1 cellular context compared by ENCODE assay signal in the genomic region with DNA sequence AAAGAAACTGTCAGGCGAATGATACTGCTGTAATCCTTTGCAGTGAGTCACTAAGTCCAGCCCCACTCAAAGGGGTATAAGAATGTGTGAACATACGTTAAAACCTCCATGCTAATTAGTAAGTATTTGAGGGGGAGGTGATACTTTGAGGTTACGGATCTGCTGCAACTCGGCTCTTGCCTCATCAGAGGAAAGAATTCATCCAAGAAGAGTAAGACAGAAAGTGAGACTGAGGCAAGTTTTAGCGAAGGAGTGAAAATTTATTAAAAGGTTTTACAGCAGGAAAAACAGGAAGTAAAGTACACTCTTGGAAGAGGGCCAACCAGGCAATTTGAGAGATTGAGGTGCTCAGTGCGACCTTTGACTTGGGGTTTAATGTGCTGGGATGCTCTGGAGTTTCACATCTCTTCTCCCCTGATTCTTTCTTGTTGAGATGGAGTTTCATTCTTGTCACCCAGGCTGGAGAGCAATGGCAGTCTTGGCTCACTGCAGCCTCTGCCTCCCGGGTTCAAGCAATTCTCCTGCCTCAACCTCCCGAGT.
A peak's percentile ranks its signal among the peaks of the same experiment; 100 is the strongest.
TF ChIP-seq lines count a peak whose summit lies in the region.

No MANE protein-coding gene starts in this region.

TF ChIP-seq in K562, 482 proteins besides CTCF, POLR2A, EP300 and RAD21:
- TF ChIP-seq NFIC (IDR thresholded peaks at IDR 0.05) (peak; percentile 73), FOSL1 (tag; conservative IDR thresholded peaks at IDR 0.05) (peak; percentile 44; the same call in 1 of the 2 replicates), SMARCE1 (IDR thresholded peaks at IDR 0.05) (0 out of 2 replicates have a peak, but pooled peaks have one; percentile 30), MIER1 (IDR thresholded peaks at IDR 0.05; ENCODE audit: low read depth) (no peak), CEBPG (CRISPR knock-in tag; IDR thresholded peaks at IDR 0.05) (no peak), CEBPG (tag; conservative IDR thresholded peaks at IDR 0.05 in 1 of 2, IDR thresholded peaks at IDR 0.05 in 1 of 2) (peak in 1 of 2 experiments; percentile 73; a peak in 1 of 4 replicates), POLR3G (IDR thresholded peaks at IDR 0.05; ENCODE audit: extremely low read depth, insufficient read length, insufficient replicate concordance) (no peak), CBFB (CRISPR knock-in tag; IDR thresholded peaks at IDR 0.05) (no peak), JUND (IDR thresholded peaks at IDR 0.05; ENCODE audit: borderline replicate concordance, low read depth, low read length) (peak; percentile 25; the same call in 1 of the 2 replicates), JUND (tag; IDR thresholded peaks at IDR 0.05; ENCODE audit: borderline replicate concordance, low read depth, low read length) (peak; percentile 38; the same call in 1 of the 3 replicates), GATAD2B (IDR thresholded peaks at IDR 0.05; ENCODE audit: borderline replicate concordance) (no peak), ARID1B (IDR thresholded peaks at IDR 0.05) (0 out of 2 replicates have a peak, but pooled peaks have one; percentile 21), NR4A1 (CRISPR knock-in tag; IDR thresholded peaks at IDR 0.05) (no peak), NR4A1 (tag; IDR thresholded peaks at IDR 0.05) (no peak), TEAD4 (IDR thresholded peaks at IDR 0.05; ENCODE audit: low read length) (peak; percentile 45; the same call in 1 of the 2 replicates), TEAD4 (CRISPR knock-in tag; IDR thresholded peaks at IDR 0.05; ENCODE audit: borderline replicate concordance) (no peak), RAD51 (IDR thresholded peaks at IDR 0.05; ENCODE audit: borderline replicate concordance, low read depth) (no peak), NR2C2 (CRISPR knock-in tag; IDR thresholded peaks at IDR 0.05) (no peak), NR2C2 (tag; IDR thresholded peaks at IDR 0.05) (0 out of 2 replicates have a peak, but pooled peaks have one; percentile 16), SP2 (IDR thresholded peaks at IDR 0.05; ENCODE audit: extremely low read depth, low read depth, low read length, poor library complexity, severe bottlenecking) (no peak)
- TF ChIP-seq, protein P1, sequence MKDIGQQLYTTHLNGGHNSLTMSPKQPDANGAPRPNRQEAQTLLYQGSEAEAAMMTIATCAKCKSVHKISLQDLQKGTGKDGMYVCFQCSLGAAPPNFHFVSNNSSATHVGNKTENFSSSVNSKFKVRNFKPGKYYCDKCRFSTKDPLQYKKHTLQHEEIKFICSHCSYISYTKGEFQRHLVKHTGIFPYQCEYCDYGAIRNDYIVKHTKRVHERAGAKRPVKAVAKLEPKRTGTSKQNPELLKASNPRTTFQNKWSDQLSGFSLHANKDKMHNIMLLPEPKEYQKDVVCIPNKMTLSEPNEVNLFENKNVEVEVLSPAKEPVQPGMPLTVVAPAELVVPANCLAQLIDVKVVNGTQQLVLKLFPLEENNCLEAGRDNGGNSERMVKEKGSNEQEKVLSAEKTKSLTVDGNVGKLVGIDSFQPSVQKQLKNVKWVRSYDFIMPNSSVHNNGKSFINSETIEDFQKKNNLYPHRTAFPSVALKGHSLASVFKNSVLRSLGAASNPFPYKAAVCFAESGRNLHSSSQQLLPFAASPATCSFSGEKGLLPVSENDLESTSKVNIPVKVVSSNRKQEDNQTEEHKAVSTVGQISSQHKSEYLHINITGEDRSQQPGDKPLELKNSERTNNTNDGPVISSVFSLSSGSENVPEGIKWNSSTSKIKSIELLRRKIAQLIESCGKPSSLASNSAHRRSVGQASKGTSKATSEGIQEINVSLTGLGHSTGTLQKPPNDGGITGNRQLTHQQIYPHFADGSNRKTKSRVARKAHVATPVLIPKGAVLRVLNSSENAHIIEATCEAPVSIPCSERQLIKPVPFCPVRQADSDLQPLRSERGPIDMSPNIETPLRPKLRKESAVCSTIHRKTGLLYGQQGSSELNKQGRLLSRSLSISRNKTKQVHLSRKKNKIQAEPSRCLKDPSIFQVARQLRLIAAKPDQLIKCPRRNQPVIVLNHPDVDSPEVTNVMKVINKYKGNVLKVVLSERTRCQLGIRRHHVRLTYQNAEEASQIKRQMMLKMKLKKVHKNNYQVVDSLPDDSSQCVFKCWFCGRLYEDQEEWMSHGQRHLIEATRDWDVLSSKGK (CRISPR knock-in tag; IDR thresholded peaks at IDR 0.05) = no peak
- TF ChIP-seq, protein P2, sequence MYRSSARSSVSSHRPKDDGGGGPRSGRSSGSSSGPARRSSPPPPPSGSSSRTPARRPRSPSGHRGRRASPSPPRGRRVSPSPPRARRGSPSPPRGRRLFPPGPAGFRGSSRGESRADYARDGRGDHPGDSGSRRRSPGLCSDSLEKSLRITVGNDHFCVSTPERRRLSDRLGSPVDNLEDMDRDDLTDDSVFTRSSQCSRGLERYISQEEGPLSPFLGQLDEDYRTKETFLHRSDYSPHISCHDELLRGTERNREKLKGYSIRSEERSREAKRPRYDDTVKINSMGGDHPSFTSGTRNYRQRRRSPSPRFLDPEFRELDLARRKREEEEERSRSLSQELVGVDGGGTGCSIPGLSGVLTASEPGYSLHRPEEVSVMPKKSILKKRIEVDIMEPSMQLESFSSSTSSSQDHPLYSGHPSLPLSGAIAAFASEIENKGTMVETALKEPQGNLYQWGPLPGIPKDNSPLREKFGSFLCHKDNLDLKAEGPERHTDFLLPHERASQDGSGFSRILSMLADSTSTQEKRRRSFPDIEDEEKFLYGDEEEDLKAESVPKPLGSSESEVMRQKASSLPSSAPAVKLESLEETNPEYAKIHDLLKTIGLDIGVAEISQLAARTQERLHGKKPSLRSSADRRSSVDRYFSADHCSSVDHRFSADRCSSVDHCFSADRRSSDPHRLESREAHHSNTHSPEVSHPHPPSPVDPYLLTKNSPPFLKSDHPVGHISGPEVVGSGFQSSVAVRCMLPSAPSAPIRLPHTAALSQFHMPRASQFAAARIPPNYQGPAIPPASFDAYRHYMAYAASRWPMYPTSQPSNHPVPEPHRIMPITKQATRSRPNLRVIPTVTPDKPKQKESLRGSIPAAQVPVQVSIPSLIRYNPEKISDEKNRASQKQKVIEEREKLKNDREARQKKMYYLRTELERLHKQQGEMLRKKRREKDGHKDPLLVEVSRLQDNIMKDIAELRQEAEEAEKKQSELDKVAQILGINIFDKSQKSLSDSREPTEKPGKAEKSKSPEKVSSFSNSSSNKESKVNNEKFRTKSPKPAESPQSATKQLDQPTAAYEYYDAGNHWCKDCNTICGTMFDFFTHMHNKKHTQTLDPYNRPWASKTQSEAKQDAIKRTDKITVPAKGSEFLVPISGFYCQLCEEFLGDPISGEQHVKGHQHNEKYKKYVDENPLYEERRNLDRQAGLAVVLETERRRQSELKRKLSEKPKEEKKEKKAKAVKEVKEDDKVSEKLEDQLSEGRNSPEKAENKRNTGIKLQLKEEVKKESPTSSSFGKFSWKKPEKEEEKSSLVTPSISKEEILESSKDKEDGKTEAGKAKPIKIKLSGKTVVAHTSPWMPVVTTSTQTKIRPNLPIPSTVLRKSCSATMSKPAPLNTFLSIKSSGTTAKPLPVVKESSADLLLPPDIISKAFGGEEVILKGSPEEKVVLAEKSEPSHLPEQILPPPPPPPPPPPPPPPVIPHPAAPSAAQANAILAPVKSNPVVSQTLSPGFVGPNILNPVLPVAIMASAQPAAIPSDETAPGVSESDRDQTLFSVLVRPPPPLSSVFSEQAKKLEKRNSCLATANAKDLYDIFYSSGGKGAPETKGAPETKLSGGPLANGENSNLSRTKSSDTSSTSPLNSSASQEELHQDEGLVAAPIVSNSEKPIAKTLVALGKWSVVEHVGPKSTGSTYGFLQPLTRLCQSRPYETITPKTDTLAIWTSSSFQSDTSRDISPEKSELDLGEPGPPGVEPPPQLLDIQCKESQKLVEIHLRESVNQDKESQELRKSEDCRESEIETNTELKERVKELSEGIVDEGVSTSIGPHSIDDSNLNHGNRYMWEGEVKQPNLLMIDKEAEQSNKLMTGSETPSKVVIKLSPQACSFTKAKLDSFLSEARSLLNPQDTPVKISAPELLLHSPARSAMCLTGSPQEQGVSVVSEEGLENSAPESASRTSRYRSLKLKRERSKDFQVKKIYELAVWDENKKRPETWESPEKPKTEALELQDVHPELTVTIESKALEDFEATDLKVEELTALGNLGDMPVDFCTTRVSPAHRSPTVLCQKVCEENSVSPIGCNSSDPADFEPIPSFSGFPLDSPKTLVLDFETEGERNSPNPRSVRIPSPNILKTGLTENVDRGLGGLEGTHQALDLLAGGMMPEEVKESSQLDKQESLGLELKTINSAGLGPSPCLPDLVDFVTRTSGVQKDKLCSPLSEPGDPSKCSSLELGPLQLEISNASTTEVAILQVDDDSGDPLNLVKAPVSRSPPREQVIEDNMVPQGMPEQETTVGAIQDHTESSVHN (IDR thresholded peaks at IDR 0.05; ENCODE audit: borderline replicate concordance in 1 of 2, low read depth in 1 of 2) = 0 out of 4 replicates have a peak, but pooled peaks of 1 of the 2 experiments have one; percentile 28
- TF ChIP-seq, protein P3, sequence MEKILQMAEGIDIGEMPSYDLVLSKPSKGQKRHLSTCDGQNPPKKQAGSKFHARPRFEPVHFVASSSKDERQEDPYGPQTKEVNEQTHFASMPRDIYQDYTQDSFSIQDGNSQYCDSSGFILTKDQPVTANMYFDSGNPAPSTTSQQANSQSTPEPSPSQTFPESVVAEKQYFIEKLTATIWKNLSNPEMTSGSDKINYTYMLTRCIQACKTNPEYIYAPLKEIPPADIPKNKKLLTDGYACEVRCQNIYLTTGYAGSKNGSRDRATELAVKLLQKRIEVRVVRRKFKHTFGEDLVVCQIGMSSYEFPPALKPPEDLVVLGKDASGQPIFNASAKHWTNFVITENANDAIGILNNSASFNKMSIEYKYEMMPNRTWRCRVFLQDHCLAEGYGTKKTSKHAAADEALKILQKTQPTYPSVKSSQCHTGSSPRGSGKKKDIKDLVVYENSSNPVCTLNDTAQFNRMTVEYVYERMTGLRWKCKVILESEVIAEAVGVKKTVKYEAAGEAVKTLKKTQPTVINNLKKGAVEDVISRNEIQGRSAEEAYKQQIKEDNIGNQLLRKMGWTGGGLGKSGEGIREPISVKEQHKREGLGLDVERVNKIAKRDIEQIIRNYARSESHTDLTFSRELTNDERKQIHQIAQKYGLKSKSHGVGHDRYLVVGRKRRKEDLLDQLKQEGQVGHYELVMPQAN (IDR thresholded peaks at IDR 0.05; ENCODE audit: borderline replicate concordance) = no peak
- TF ChIP-seq, protein P4, sequence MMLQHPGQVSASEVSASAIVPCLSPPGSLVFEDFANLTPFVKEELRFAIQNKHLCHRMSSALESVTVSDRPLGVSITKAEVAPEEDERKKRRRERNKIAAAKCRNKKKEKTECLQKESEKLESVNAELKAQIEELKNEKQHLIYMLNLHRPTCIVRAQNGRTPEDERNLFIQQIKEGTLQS (IDR thresholded peaks at IDR 0.05) = peak; percentile 56
- TF ChIP-seq, protein P4 (CRISPR knock-in tag; conservative IDR thresholded peaks at IDR 0.05) = no peak
- TF ChIP-seq, protein P5, sequence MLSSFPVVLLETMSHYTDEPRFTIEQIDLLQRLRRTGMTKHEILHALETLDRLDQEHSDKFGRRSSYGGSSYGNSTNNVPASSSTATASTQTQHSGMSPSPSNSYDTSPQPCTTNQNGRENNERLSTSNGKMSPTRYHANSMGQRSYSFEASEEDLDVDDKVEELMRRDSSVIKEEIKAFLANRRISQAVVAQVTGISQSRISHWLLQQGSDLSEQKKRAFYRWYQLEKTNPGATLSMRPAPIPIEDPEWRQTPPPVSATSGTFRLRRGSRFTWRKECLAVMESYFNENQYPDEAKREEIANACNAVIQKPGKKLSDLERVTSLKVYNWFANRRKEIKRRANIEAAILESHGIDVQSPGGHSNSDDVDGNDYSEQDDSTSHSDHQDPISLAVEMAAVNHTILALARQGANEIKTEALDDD (IDR thresholded peaks at IDR 0.05) = no peak
